11 cellular contexts compared by ENCODE assay signal in the genomic region with DNA sequence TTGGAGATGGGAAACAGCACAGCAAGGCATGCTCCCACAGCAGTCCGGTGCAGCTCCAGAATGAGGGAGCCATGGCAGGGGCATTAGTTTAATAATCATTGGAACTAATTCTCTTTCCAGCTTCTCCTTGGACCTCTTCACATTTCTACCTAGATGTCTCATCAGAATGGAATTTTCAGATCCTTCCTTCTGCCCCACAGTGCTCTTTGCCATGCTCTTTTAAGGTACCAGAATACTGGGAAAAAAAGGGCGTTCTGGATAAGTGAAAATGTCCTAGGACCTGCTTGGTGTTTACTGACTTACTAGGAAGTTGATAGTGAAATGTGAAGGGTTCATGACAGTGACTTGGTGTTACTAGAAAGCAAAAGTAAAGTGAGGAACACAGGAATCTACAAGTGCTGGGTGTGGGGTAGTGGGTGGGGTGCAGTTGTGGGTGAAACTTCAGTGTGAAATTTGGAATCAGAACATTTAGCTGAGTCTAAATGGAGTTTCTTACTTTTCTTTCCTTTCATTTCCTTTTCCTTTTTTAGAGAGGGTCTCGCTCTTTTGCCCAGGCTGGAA.
DNase-seq lines count a peak whose midpoint lies in the region; ATAC-seq, FAIRE-seq and TF ChIP-seq lines count a peak whose summit lies in the region.
"Had no signal": no experiment of that assay in that cellular context is flagged by ENCODE, and none has a peak within 500 bp of the region (broad histone marks: within the 10 kb centered on the region; RNA-seq: fewer than 3 reads in every experiment).

No MANE protein-coding gene starts in this region.

- POLR2A ChIA-PET in SK-N-SH (lab: Yijun Ruan, JAX): no interaction called here

- H3K9me3 Mint-ChIP-seq in astrocyte (ENCODE audit: unreplicated experiment): no peaks in the 10 kb centered on the region
- no peaks in the 10 kb centered on the region for H3K9me3 Mint-ChIP-seq in stimulated activated naive CD8-positive, alpha-beta T cell treated with anti-CD3 and anti-CD28 coated beads, Interleukin-15, Interleukin-2, amounts not matched to agents 100 ng/mL and 50 ng/mL, for 24 hours

- peaks cover 5% of the 10 kb centered on the region for H3F3A ChIP-seq in SK-N-SH (replicated peaks; ENCODE audit: insufficient read depth)

- H3K4me1 ChIP-seq in astrocyte (ENCODE audit: insufficient read depth, low read length): peaks cover 8% of the 10 kb centered on the region
- H3K4me1 ChIP-seq in SK-N-SH (ENCODE audit: control insufficient read depth in 1 of 2, insufficient read depth in 2 of 2, low read depth in 1 of 2, low read length in 1 of 2): peaks cover 0 to 25% of the 10 kb centered on the region in 2 experiments; a peak in 2 of 4 replicates
- H3K4me1 ChIP-seq in HAP-1: peaks cover 15% of the 10 kb centered on the region

- peaks cover 37% of the 10 kb centered on the region for H3K4me1 Mint-ChIP-seq in astrocyte (ENCODE audit: low read depth, unreplicated experiment)
- H3K4me1 Mint-ChIP-seq in stimulated activated naive CD8-positive, alpha-beta T cell treated with anti-CD3 and anti-CD28 coated beads, Interleukin-15, Interleukin-2, amounts not matched to agents 100 ng/mL and 50 ng/mL, for 24 hours (ENCODE audit: low read depth): peaks cover 77% of the 10 kb centered on the region

- no peak for TF ChIP-seq RAD21 in SK-N-SH (IDR thresholded peaks at IDR 0.05; ENCODE audit: low read length)

- H3K27me3 ChIP-seq in astrocyte (ENCODE audit: insufficient read depth, low read length) (no peaks in the 10 kb centered on the region), SK-N-SH (ENCODE audit: insufficient read depth) (no peaks in the 10 kb centered on the region), HAP-1 (ENCODE audit: low read depth) (no peaks in the 10 kb centered on the region)

- H3K27me3 Mint-ChIP-seq in astrocyte (ENCODE audit: low read depth, unreplicated experiment): no peaks in the 10 kb centered on the region
- no peaks in the 10 kb centered on the region for H3K27me3 Mint-ChIP-seq in stimulated activated naive CD8-positive, alpha-beta T cell treated with anti-CD3 and anti-CD28 coated beads, Interleukin-15, Interleukin-2, amounts not matched to agents 100 ng/mL and 50 ng/mL, for 24 hours

- H3K36me3 ChIP-seq in astrocyte (ENCODE audit: insufficient read depth, low read length) (no peaks in the 10 kb centered on the region), SK-N-SH (replicated peaks in 1 of 2; ENCODE audit: control insufficient read depth in 1 of 2, insufficient read depth in 2 of 2, low read length in 1 of 2) (no peaks in the 10 kb centered on the region), HAP-1 (replicated peaks) (no peaks in the 10 kb centered on the region)

- 99% methylated on average over 3 of the region's 3 CpGs for WGBS in SK-N-SH (ENCODE audit: low lambda C conversion rate)

- TF ChIP-seq EP300 in SK-N-SH (IDR thresholded peaks at IDR 0.05; ENCODE audit: borderline replicate concordance in 1 of 2, low read depth in 1 of 2, low read length in 1 of 2): no peak

- H3K36me3 Mint-ChIP-seq in astrocyte (ENCODE audit: low read depth, unreplicated experiment): peaks cover 2% of the 10 kb centered on the region
- H3K36me3 Mint-ChIP-seq in stimulated activated naive CD8-positive, alpha-beta T cell treated with anti-CD3 and anti-CD28 coated beads, Interleukin-15, Interleukin-2, amounts not matched to agents 100 ng/mL and 50 ng/mL, for 24 hours (ENCODE audit: low read depth): no peaks in the 10 kb centered on the region

- TF ChIP-seq CTCF in astrocyte (IDR thresholded peaks at IDR 0.05; ENCODE audit: insufficient read depth, low read depth, low read length) (no peak), SK-N-SH (IDR thresholded peaks at IDR 0.05) (no peak)

- no peak overlapping the region for H3K4me2 ChIP-seq in astrocyte (ENCODE audit: low read length)
- no peak overlapping the region for H3K4me2 ChIP-seq in SK-N-SH

- no peak for FAIRE-seq in astrocyte (lab: Jason Lieb, UNC)

- H3K4me3 ChIP-seq in astrocyte (ENCODE audit: insufficient read depth, low read depth, low read length): no peak overlapping the region
- H3K4me3 ChIP-seq in SK-N-SH (ENCODE audit: low read depth in 2 of 2, low read length in 1 of 2): no peak overlapping the region
- no peak overlapping the region for H3K4me3 ChIP-seq in HAP-1

- no peaks in the 10 kb centered on the region for H3K9me2 ChIP-seq in SK-N-SH

- no peak overlapping the region for H3K27ac Mint-ChIP-seq in astrocyte (ENCODE audit: unreplicated experiment)
- H3K27ac Mint-ChIP-seq in stimulated activated naive CD8-positive, alpha-beta T cell treated with anti-CD3 and anti-CD28 coated beads, Interleukin-15, Interleukin-2, amounts not matched to agents 100 ng/mL and 50 ng/mL, for 24 hours: peak overlapping the region; percentile 41

- no peak overlapping the region for H3K27ac ChIP-seq in astrocyte (ENCODE audit: low read depth, low read length)
- H3K27ac ChIP-seq in SK-N-SH (ENCODE audit: low read depth in 2 of 2, low read length in 1 of 2): no peak overlapping the region
- H3K27ac ChIP-seq: parathyroid adenoma had no signal

- peak; percentile 57 for ATAC-seq in HG03066 (IDR thresholded peaks at IDR 0.05; ENCODE audit: low read depth, unreplicated experiment)

- H4K20me1 ChIP-seq in astrocyte (ENCODE audit: insufficient read depth, low read length) (peaks cover 76% of the 10 kb centered on the region), SK-N-SH (ENCODE audit: insufficient read depth) (peaks cover 75% of the 10 kb centered on the region)

- DNase-seq in activated naive CD4-positive, alpha-beta T cell treated with anti-CD3 and anti-CD28 coated beads, Interleukin-2, amount 50 U/mL, for 16 hours: peak; percentile 25
- no peak for DNase-seq in activated naive CD4-positive, alpha-beta T cell (lab: John Stamatoyannopoulos, UW)
- DNase-seq in astrocyte (ENCODE audit: low read depth): no peak
- DNase-seq in retina: no peak
- no peak for DNase-seq in SK-N-SH
- no peak for DNase-seq in HAP-1 (ENCODE audit: low spot score in 2 of 2)
- DNase-seq: activated CD4-positive, alpha-beta T cell treated with anti-CD3 and anti-CD28 coated beads, Interleukin-2, amount 50 U/mL, for 48 hours; NCI-H1930 had no signal

- no peaks in the 10 kb centered on the region for H3K9me3 ChIP-seq in astrocyte (ENCODE audit: insufficient read depth, low read depth, low read length)
- no peaks in the 10 kb centered on the region for H3K9me3 ChIP-seq in SK-N-SH
- H3K9me3 ChIP-seq in HAP-1: no peaks in the 10 kb centered on the region

- peak overlapping the region; percentile 51 for H3K4me3 Mint-ChIP-seq in astrocyte (ENCODE audit: unreplicated experiment)
- no peak overlapping the region for H3K4me3 Mint-ChIP-seq in stimulated activated naive CD8-positive, alpha-beta T cell treated with anti-CD3 and anti-CD28 coated beads, Interleukin-15, Interleukin-2, amounts not matched to agents 100 ng/mL and 50 ng/mL, for 24 hours

- in situ Hi-C loops in HAP-1 (cut with MboI; ENCODE audit: low sequenced_read_pairs): no loop called here

- CTCF ChIA-PET in SK-N-SH (lab: Yijun Ruan, JAX): no interaction called here

- peaks cover 95% of the 10 kb centered on the region for H3K79me2 ChIP-seq in astrocyte (ENCODE audit: insufficient read depth, low read length)
- H3K79me2 ChIP-seq in SK-N-SH (ENCODE audit: insufficient read depth): peaks cover 98% of the 10 kb centered on the region

- H2AFZ ChIP-seq in astrocyte (ENCODE audit: low read depth, low read length): no peak overlapping the region
- no peak overlapping the region for H2AFZ ChIP-seq in SK-N-SH (ENCODE audit: low read depth)
- H2AFZ ChIP-seq: parathyroid adenoma had no signal

- H3K9ac ChIP-seq in astrocyte (ENCODE audit: low read length): no peak overlapping the region
- H3K9ac ChIP-seq in SK-N-SH: no peak overlapping the region
- H3K9ac ChIP-seq: parathyroid adenoma had no signal

TF ChIP-seq in SK-N-SH, 30 proteins besides CTCF, POLR2A, EP300 and RAD21:
- TF ChIP-seq FOSL2 (IDR thresholded peaks at IDR 0.05; ENCODE audit: borderline replicate concordance, low read depth) (no peak), TCF12 (IDR thresholded peaks at IDR 0.05) (no peak), RXRA (IDR thresholded peaks at IDR 0.05; ENCODE audit: borderline replicate concordance, low read depth) (no peak), JUND (IDR thresholded peaks at IDR 0.05) (no peak), SIN3A (IDR thresholded peaks at IDR 0.05; ENCODE audit: borderline replicate concordance, low read depth, low read length) (no peak), YY1 (IDR thresholded peaks at IDR 0.05; ENCODE audit: low read depth) (no peak)
